Comparison of ENCODE assay signal across 15 cellular contexts in genomic region chr1:22584001-22584557, GRCh38. TPM values are rescaled to one million over a fixed set of nuclear protein-coding genes. Genes with fewer than 3 reads are reported as not detected.
DNase-seq lines count a peak whose midpoint lies in the region; ATAC-seq, FAIRE-seq and TF ChIP-seq lines count a peak whose summit lies in the region.
"Had no signal": no experiment of that assay in that cellular context is flagged by ENCODE, and none has a peak within 500 bp of the region (broad histone marks: within the 10 kb centered on the region; RNA-seq: fewer than 3 reads in every experiment).

No MANE protein-coding gene starts in this region.

- H3K18ac ChIP-seq in H1 (ENCODE audit: extremely low read depth, low read length), result no peak overlapping the region

- H4K20me1 ChIP-seq in GM23338 (replicated peaks; ENCODE audit: insufficient read depth) (no peaks in the 10 kb centered on the region), H1 (replicated peaks in 1 of 2; ENCODE audit: control insufficient read depth in 1 of 2, insufficient read depth in 2 of 2, low read length in 2 of 2) (peaks cover 0 to 4% of the 10 kb centered on the region in 2 experiments)

- no peaks in the 10 kb centered on the region for H3K79me2 ChIP-seq in GM23338 (replicated peaks; ENCODE audit: insufficient read depth)
- peaks cover 0 to 2% of the 10 kb centered on the region in 2 experiments; a peak in 1 of 4 replicates for H3K79me2 ChIP-seq in H1 (ENCODE audit: control insufficient read depth in 1 of 2, insufficient read depth in 2 of 2, low read length in 2 of 2)

- POLR2A ChIA-PET in H1 (lab: Charles Lee; ENCODE audit: partially characterized antibody), result interaction anchor here (1.0 to 1.2 kb wide), 3 partner anchors 9 to 28 kb away, joined by 3 to 4 read pairs (median 4); no protein-coding TSS in a partner anchor

- H3K27me3 ChIP-seq in GM23338 (ENCODE audit: insufficient read depth), result no peaks in the 10 kb centered on the region
- no peaks in the 10 kb centered on the region for H3K27me3 ChIP-seq in H1 (replicated peaks in 1 of 4; ENCODE audit: control insufficient read depth in 3 of 4, extremely low read depth in 1 of 4, insufficient read depth in 3 of 4, low read length in 3 of 4)
- H3K27me3 ChIP-seq: BE2C had no signal

- H3K4me3 ChIP-seq in GM23338 (no peak overlapping the region), NB4 (ENCODE audit: low read depth, low read length) (no peak overlapping the region), H1 (ENCODE audit: extremely low read depth in 1 of 4, insufficient read depth in 2 of 4, low read depth in 3 of 4, low read length in 4 of 4) (no peak overlapping the region)

- H3K14ac ChIP-seq in H1 (ENCODE audit: insufficient read length), result no peak overlapping the region

- no peak overlapping the region for H3K27ac ChIP-seq in GM23338 (ENCODE audit: low read depth)
- H3K27ac ChIP-seq in H1 (ENCODE audit: low read depth, low read length), result no peak overlapping the region

- H3K9ac ChIP-seq in H1 (replicated peaks in 1 of 4; ENCODE audit: extremely low read depth in 1 of 4, low read depth in 3 of 4, low read length in 3 of 4), result no peak overlapping the region; a peak in 1 of 7 replicates
- H3K9ac ChIP-seq: SK-N-SH had no signal

- CTCF ChIA-PET in H1 (lab: Charles Lee; ENCODE audit: partially characterized antibody), result interaction anchor here (1.7 to 3.9 kb wide), 3 partner anchors 29 to 58 kb away, joined by 5 to 17 read pairs (median 15); no protein-coding TSS in a partner anchor

- no peak overlapping the region for H4K8ac ChIP-seq in H1 (ENCODE audit: extremely low read depth, insufficient read depth, low read length)

- H3K36me3 ChIP-seq in GM23338 (ENCODE audit: insufficient read depth), result no peaks in the 10 kb centered on the region
- peaks cover 0 to 2% (median 0%) of the 10 kb centered on the region in 4 experiments; a peak in 1 of 8 replicates for H3K36me3 ChIP-seq in H1 (ENCODE audit: control insufficient read depth in 2 of 4, insufficient read depth in 4 of 4, low read length in 3 of 4)
- H3K36me3 ChIP-seq: BE2C had no signal

- H4K5ac ChIP-seq in H1 (ENCODE audit: insufficient read length, low read depth, low read length), result no peak overlapping the region

- no peaks in the 10 kb centered on the region for H3K9me2 ChIP-seq in GM23338 (ENCODE audit: insufficient read depth)
- H3K9me2 ChIP-seq: SK-N-SH had no signal

- H4K91ac ChIP-seq in H1 (replicated peaks; ENCODE audit: insufficient read length, low read length), result no peak overlapping the region

- WGBS in H1 (ENCODE audit: extremely low coverage in 1 of 2, insufficient coverage in 1 of 2, insufficient read length in 1 of 2, insufficient replicate concordance in 2 of 2, low coverage in 1 of 2, low lambda C conversion rate in 2 of 2, missing lambda C conversion rate in 1 of 2), 2 experiments, result 84% methylated on average over 10 of the region's 10 CpGs; no CpG with 5 or more reads in 1 of the 2 experiments

- H3K27me3 Mint-ChIP-seq in GM23338 (ENCODE audit: insufficient read depth, low read depth, poor library complexity) (peaks cover 1% of the 10 kb centered on the region), osteocyte (ENCODE audit: unreplicated experiment) (peaks cover 20% of the 10 kb centered on the region)

- H3K79me1 ChIP-seq in H1 (ENCODE audit: low read depth, low read length), result no peaks in the 10 kb centered on the region; the same call in 1 of the 2 replicates

- H2BK5ac ChIP-seq in H1 (ENCODE audit: low read depth, low read length), result no peak overlapping the region

- H3K9me3 Mint-ChIP-seq in GM23338, result peaks cover 5% of the 10 kb centered on the region; the same call in 2 of the 3 replicates
- H3K9me3 Mint-ChIP-seq in osteocyte (ENCODE audit: unreplicated experiment), result no peaks in the 10 kb centered on the region
- H3K9me3 Mint-ChIP-seq: CD8-positive, alpha-beta memory T cell had no signal

- H2BK15ac ChIP-seq in H1 (ENCODE audit: low read length), result no peak overlapping the region

- no peak for DNase-seq in GM23338 (ENCODE audit: low spot score)
- peak; percentile 90 for DNase-seq in NB4 (ENCODE audit: low read depth)
- DNase-seq in H1 (ENCODE audit: low read depth in 1 of 2, low spot score in 2 of 2), result no peak
- DNase-seq in omental fat pad (ENCODE audit: low spot score), result no peak
- DNase-seq in stimulated activated CD4-positive, alpha-beta T cell treated with anti-CD3 and anti-CD28 coated beads, Interleukin-1b, Interleukin-23, amount 100 ng/mL, for 48 hours, result no peak
- no peak for DNase-seq in NCI-H345 (lab: John Stamatoyannopoulos, UW)
- no peak for DNase-seq in osteocyte (ENCODE audit: extremely low spot score, unreplicated experiment)
- DNase-seq: BE2C; CD8-positive, alpha-beta memory T cell; Kasumi-1; NCI-H1436 treated with DMSO at 0.1 percent for 48 hours; NCI-H524 treated with DMSO at 0.1 percent for 48 hours; SK-N-SH had no signal

- TF ChIP-seq CTCF in GM23338 (conservative IDR thresholded peaks at IDR 0.05; ENCODE audit: low read depth in 2 of 2) (no peak), NB4 (IDR thresholded peaks at IDR 0.05; ENCODE audit: low read depth, low read length) (no peak), H1 (IDR thresholded peaks at IDR 0.05; ENCODE audit: control extremely low read depth in 1 of 3, insufficient read depth in 1 of 3, low read depth in 1 of 3, low read length in 3 of 3) (no peak), omental fat pad (IDR thresholded peaks at IDR 0.05) (no peak), osteocyte (IDR thresholded peaks at IDR 0.05) (no peak)

- no peak overlapping the region for H3K56ac ChIP-seq in H1 (replicated peaks; ENCODE audit: insufficient read length, low read depth, low read length)

- H2BK12ac ChIP-seq in H1 (ENCODE audit: low read depth, low read length), result no peak overlapping the region

- no peak overlapping the region for H3K23ac ChIP-seq in H1 (ENCODE audit: insufficient read length)

- H2AK5ac ChIP-seq in H1 (ENCODE audit: low read depth, low read length), result no peak overlapping the region

- no peak overlapping the region for H2BK120ac ChIP-seq in H1 (replicated peaks; ENCODE audit: low read depth, low read length)

- peak; percentile 16; the same call in 2 of the 3 replicates for ATAC-seq in GM23338
- ATAC-seq in omental fat pad (ENCODE audit: low FRiP score), result peak; percentile 60
- no peak for ATAC-seq in HG03095 (IDR thresholded peaks at IDR 0.05; ENCODE audit: unreplicated experiment)

- peaks cover 2% of the 10 kb centered on the region; the same call in 1 of the 2 replicates for H3K23me2 ChIP-seq in H1 (ENCODE audit: low read depth, low read length)

- no peak overlapping the region for H3K27ac Mint-ChIP-seq in GM23338
- H3K27ac Mint-ChIP-seq in osteocyte (ENCODE audit: unreplicated experiment), result no peak overlapping the region
- H3K27ac Mint-ChIP-seq: CD8-positive, alpha-beta memory T cell had no signal

- H3K4me1 Mint-ChIP-seq in GM23338 (peaks cover 4% of the 10 kb centered on the region; the same call in 1 of the 3 replicates), osteocyte (ENCODE audit: unreplicated experiment) (no peaks in the 10 kb centered on the region)
- H3K4me1 Mint-ChIP-seq: CD8-positive, alpha-beta memory T cell had no signal

- no peaks in the 10 kb centered on the region; the same call in 2 of the 3 replicates for H3K36me3 Mint-ChIP-seq in GM23338 (ENCODE audit: low read depth)
- H3K36me3 Mint-ChIP-seq in osteocyte (ENCODE audit: unreplicated experiment), result no peaks in the 10 kb centered on the region
- H3K36me3 Mint-ChIP-seq: CD8-positive, alpha-beta memory T cell had no signal

- peaks cover 5% of the 10 kb centered on the region for H3F3A ChIP-seq in GM23338 (replicated peaks; ENCODE audit: low read depth)

- H3K9me3 ChIP-seq in H1 (ENCODE audit: insufficient read depth in 2 of 2, low read depth in 1 of 2, low read length in 1 of 2), result peaks cover 1 to 2% of the 10 kb centered on the region in 2 experiments; a peak in 1 of 4 replicates
- H3K9me3 ChIP-seq: BE2C, SK-N-SH had no signal

- no peak for TF ChIP-seq EP300 in H1 (IDR thresholded peaks at IDR 0.05; ENCODE audit: borderline replicate concordance in 1 of 2, low read depth in 2 of 2, low read length in 2 of 2)

- TF ChIP-seq RAD21 in H1 (IDR thresholded peaks at IDR 0.05 in 1 of 2, conservative IDR thresholded peaks at IDR 0.05 in 1 of 2; ENCODE audit: low read depth in 2 of 2, low read length in 2 of 2), result no peak

- H3K4me3 Mint-ChIP-seq in GM23338 (no peak overlapping the region), osteocyte (ENCODE audit: unreplicated experiment) (no peak overlapping the region)
- H3K4me3 Mint-ChIP-seq: CD8-positive, alpha-beta memory T cell had no signal

- H2BK20ac ChIP-seq in H1 (ENCODE audit: low read length), result no peak overlapping the region

- no peak overlapping the region for H3K4ac ChIP-seq in H1 (replicated peaks; ENCODE audit: insufficient read length, low read depth, low read length)

- H3K4me2 ChIP-seq in GM23338 (no peak overlapping the region), H1 (ENCODE audit: insufficient read depth in 1 of 2, low read depth in 2 of 2, low read length in 2 of 2) (no peak overlapping the region)
- H3K4me2 ChIP-seq: SK-N-SH had no signal

- TF ChIP-seq POLR2A in NB4 (IDR thresholded peaks at IDR 0.05; ENCODE audit: extremely low read depth, insufficient read length), result no peak
- no peak for TF ChIP-seq POLR2A in H1 (IDR thresholded peaks at IDR 0.05; ENCODE audit: control extremely low read depth in 1 of 2, low read depth in 2 of 2, low read length in 2 of 2)

- H3K4me1 ChIP-seq in GM23338 (ENCODE audit: insufficient read depth) (no peaks in the 10 kb centered on the region), H1 (replicated peaks in 1 of 4; ENCODE audit: control insufficient read depth in 3 of 4, insufficient read depth in 4 of 4, low read length in 3 of 4) (no peaks in the 10 kb centered on the region)

- FAIRE-seq in H1 (lab: Jason Lieb, UNC), result no peak

- H2AFZ ChIP-seq in GM23338 (no peak overlapping the region), H1 (ENCODE audit: low read length) (no peak overlapping the region)

RNA-seq across cellular contexts. Expression of gene EPHA8, which starts 20.8 kb away (rescaled TPM):
- 2.0 and 5.0 TPM in 2 replicates for total RNA-seq in GM23338 (2014; rRNA removed; shearing (Covaris generic))
- polyA plus RNA-seq in GM23338 (2016; fragmentation: Nextera tagmentation; extraction: Ambion mirVana) (2.0 and 2.3 TPM in 2 replicates), H1 (2011; rRNA removed) (8.4 and 9.5 TPM in 2 replicates)
- 4.0 and 4.3 TPM in 2 replicates for total RNA-seq in H1 (2021; fragmentation: NEBNext Ultra II Directional; extraction: Animal tissue kit (Norgen Biotek cat#: 25700))
- 5.5 TPM for polyA plus RNA-seq in H1 (2011; cell fraction: cytosol; rRNA removed)
- 8.1 TPM for polyA plus RNA-seq in H1 (2011; cell fraction: nucleus; rRNA removed)
- polyA plus RNA-seq in H1 (2012, experiment 1 of 2), result 2.0 to 5.1 TPM (median 3.7 TPM) in 4 replicates
- 3.1 TPM for polyA plus RNA-seq in H1 (2012, experiment 2 of 2)
- polyA plus RNA-seq in H1 (2013, experiment 1 of 2), result 3.9 TPM
- polyA plus RNA-seq in H1 (2013, experiment 2 of 2), result 3.8 TPM
- 1.6 and 2.0 TPM in 2 replicates for polyA minus RNA-seq in H1 (2011; rRNA and poly(A)+ RNA removed)
- 1.9 TPM for polyA minus RNA-seq in H1 (2011; cell fraction: cytosol; rRNA and poly(A)+ RNA removed)
- 3.2 TPM for polyA minus RNA-seq in H1 (2011; cell fraction: nucleus; rRNA and poly(A)+ RNA removed)
- total RNA-seq in omental fat pad (not detected), osteocyte (0.51 and 0.55 TPM in 2 replicates)
- total RNA-seq: CD8-positive, alpha-beta memory T cell had no signal
- polyA plus RNA-seq: CD8-positive, alpha-beta memory T cell had no signal

RNA-seq across cellular contexts. Expression of gene C1QA, which starts 52.3 kb away (rescaled TPM):
- total RNA-seq in GM23338 (2014; rRNA removed; shearing (Covaris generic)), result not detected in 2 replicates
- polyA plus RNA-seq in GM23338 (2016; fragmentation: Nextera tagmentation; extraction: Ambion mirVana) (not detected in 2 replicates), H1 (2011; rRNA removed) (not detected in 2 replicates)
- total RNA-seq in H1 (2021; fragmentation: NEBNext Ultra II Directional; extraction: Animal tissue kit (Norgen Biotek cat#: 25700)), result not detected in 2 replicates
- polyA plus RNA-seq in H1 (2011; cell fraction: cytosol; rRNA removed), result not detected
- polyA plus RNA-seq in H1 (2011; cell fraction: nucleus; rRNA removed), result not detected
- not detected in 4 replicates for polyA plus RNA-seq in H1 (2012, experiment 1 of 2)
- not detected for polyA plus RNA-seq in H1 (2012, experiment 2 of 2)
- polyA plus RNA-seq in H1 (2013, experiment 1 of 2), result not detected
- polyA plus RNA-seq in H1 (2013, experiment 2 of 2), result not detected
- polyA minus RNA-seq in H1 (2011; rRNA and poly(A)+ RNA removed), result not detected in 2 replicates
- polyA minus RNA-seq in H1 (2011; cell fraction: cytosol; rRNA and poly(A)+ RNA removed), result not detected
- polyA minus RNA-seq in H1 (2011; cell fraction: nucleus; rRNA and poly(A)+ RNA removed), result not detected
- total RNA-seq in omental fat pad (100 to 1,000 TPM; 273 to 435 (median 364) TPM), osteocyte (not detected in 2 replicates)
- total RNA-seq: H4 had no signal
- polyA plus RNA-seq: CD8-positive, alpha-beta memory T cell; SK-N-SH had no signal

RNA-seq across cellular contexts. Expression of gene C1QC, which starts 59.4 kb away (rescaled TPM):
- total RNA-seq in GM23338 (2014; rRNA removed; shearing (Covaris generic)), result not detected in 2 replicates
- polyA plus RNA-seq in GM23338 (2016; fragmentation: Nextera tagmentation; extraction: Ambion mirVana), result not detected in 2 replicates
- total RNA-seq in H1 (2021; fragmentation: NEBNext Ultra II Directional; extraction: Animal tissue kit (Norgen Biotek cat#: 25700)), result not detected in 2 replicates
- not detected in 2 replicates for polyA plus RNA-seq in H1 (2011; rRNA removed)
- not detected for polyA plus RNA-seq in H1 (2011; cell fraction: cytosol; rRNA removed)
- not detected for polyA plus RNA-seq in H1 (2011; cell fraction: nucleus; rRNA removed)
- not detected in 4 replicates for polyA plus RNA-seq in H1 (2012, experiment 1 of 2)
- polyA plus RNA-seq in H1 (2012, experiment 2 of 2), result not detected
- polyA plus RNA-seq in H1 (2013, experiment 1 of 2), result not detected
- polyA plus RNA-seq in H1 (2013, experiment 2 of 2), result not detected
- polyA minus RNA-seq in H1 (2011; rRNA and poly(A)+ RNA removed), result not detected in 2 replicates
- polyA minus RNA-seq in H1 (2011; cell fraction: cytosol; rRNA and poly(A)+ RNA removed), result not detected
- polyA minus RNA-seq in H1 (2011; cell fraction: nucleus; rRNA and poly(A)+ RNA removed), result not detected
- 100 to 1,000 TPM; 224 to 461 (median 398) TPM for total RNA-seq in omental fat pad
- not detected in 2 replicates for total RNA-seq in osteocyte
- total RNA-seq: H4 had no signal
- polyA plus RNA-seq: CD8-positive, alpha-beta memory T cell; SK-N-SH had no signal

Comparison
In these comparisons a context has a peak if more than half of its experiments do, and no peak if none do; other contexts are left out.
1. RNA of gene C1QA, which starts 52.3 kb away (total RNA-seq): 273 to 435 TPM in omental fat pad; not detected in GM23338, not detected in H1 and not detected in osteocyte; every median in the first group is over 100 times any median in the second.
2. RNA of gene C1QC, which starts 59.4 kb away (total RNA-seq): 224 to 461 TPM in omental fat pad; not detected in GM23338, not detected in H1 and not detected in osteocyte; every median in the first group is over 100 times any median in the second.